ENCODE assay signal across 8 cellular contexts in genomic region chr7:116525298-116525912, GRCh38. TPM values are rescaled to one million over a fixed set of nuclear protein-coding genes. Genes with fewer than 3 reads are reported as not detected.
DNase-seq lines count a peak whose midpoint lies in the region; ATAC-seq and TF ChIP-seq lines count a peak whose summit lies in the region.

No MANE protein-coding gene starts in this region.

- WGBS in testis, 2 donors = 0 to 2% methylated on average over 23 to 36 of the region's 36 CpGs

- peaks cover 11% of the 10 kb centered on the region for H3K4me1 ChIP-seq in testis

- no peak for TF ChIP-seq POLR2A in testis (IDR thresholded peaks at IDR 0.05)

- intact Hi-C loops in dorsolateral prefrontal cortex (cut with DNase I) (loop anchor here (5.0 to 10.0 kb wide), 2 partner anchors 261 to 263 kb away; no protein-coding TSS in a partner anchor), testis (cut with DNase I; ENCODE audit: low total_unique reads) (loop anchor here (5.0 kb wide), 1 partner anchor 62 kb away; no protein-coding TSS in a partner anchor)

- H3K27ac ChIP-seq in WERI-Rb-1 (no peak overlapping the region), dorsolateral prefrontal cortex (peak overlapping the region in 43 of 59 donors; percentile 10 to 86 (median 66)), testis (peak overlapping the region; percentile 82 to 94)

- TF ChIP-seq CTCF in GM13976 (IDR thresholded peaks at IDR 0.05; ENCODE audit: borderline replicate concordance, control extremely low read depth, extremely low read depth, insufficient read depth, missing control alignments) = no peak
- no peak for TF ChIP-seq CTCF in WERI-Rb-1 (IDR thresholded peaks at IDR 0.05; ENCODE audit: low read depth, low read length)
- TF ChIP-seq CTCF in dorsolateral prefrontal cortex (IDR thresholded peaks at IDR 0.05 in 54 of 56, conservative IDR thresholded peaks at IDR 0.05 in 2 of 56; ENCODE audit: low read depth in 1 of 56, partially characterized antibody in 56 of 56) = no peak
- TF ChIP-seq CTCF in testis (IDR thresholded peaks at IDR 0.05) = no peak

- H3K4me3 ChIP-seq in WERI-Rb-1 (ENCODE audit: low read depth, low read length) (peak overlapping the region; percentile 31), dorsolateral prefrontal cortex (peak overlapping the region; percentile 48 to 80 (median 67)), testis (peak overlapping the region; percentile 67 to 78)

- H3K36me3 ChIP-seq in WERI-Rb-1 (no peaks in the 10 kb centered on the region), testis (ENCODE audit: low read depth, missing control alignments) (no peaks in the 10 kb centered on the region)

- in situ Hi-C loops in GM13976 (cut with MboI; ENCODE audit: low sequenced_read_pairs, unreplicated experiment) = no loop called here

- DNase-seq in GM13976 (ENCODE audit: low spot score) = peak; percentile 78
- DNase-seq in WERI-Rb-1 = no peak
- DNase-seq in dorsolateral prefrontal cortex = peak in 1 of 10 donors; percentile 44
- peak; percentile 36 to 50 for DNase-seq in lung microvascular endothelial cell (ENCODE audit: low read depth in 2 of 2)
- DNase-seq in testis = peak; percentile 28
- DNase-seq in NCI-H187 (lab: John Stamatoyannopoulos, UW) = no peak

- ATAC-seq in HG03108 (IDR thresholded peaks at IDR 0.05; ENCODE audit: unreplicated experiment) (peak; percentile 46), HG03045 (IDR thresholded peaks at IDR 0.05; ENCODE audit: unreplicated experiment) (no peak)

- H3K27me3 ChIP-seq in WERI-Rb-1 (ENCODE audit: insufficient read depth, low read depth, severe bottlenecking) (peaks cover 72% of the 10 kb centered on the region), dorsolateral prefrontal cortex (peaks cover 0 to 43% (median 10%) of the 10 kb centered on the region in 45 donors), testis (no peaks in the 10 kb centered on the region)

- H3K9me3 ChIP-seq in WERI-Rb-1 (ENCODE audit: severe bottlenecking) (no peaks in the 10 kb centered on the region), testis (no peaks in the 10 kb centered on the region)

RNA-seq across cellular contexts. Expression of gene CAV1, which starts 0.6 kb away (rescaled TPM):
- total RNA-seq in dorsolateral prefrontal cortex (10 to 100 TPM in 73 of 120 experiments, 1 to 10 TPM in 47; 2.4 to 31.4 (median 11.7) TPM), lung microvascular endothelial cell (585 and 1,079 TPM in 2 replicates), testis (10 to 100 TPM; 33.1 to 39.9 TPM)
- polyA plus RNA-seq in testis (ENCODE audit: insufficient read depth, low read depth, low replicate concordance) = 84.2 TPM

RNA-seq across cellular contexts. Expression of gene CAV2, which starts 25.9 kb away (rescaled TPM):
- total RNA-seq in dorsolateral prefrontal cortex = 10 to 100 TPM in 74 of 120 experiments, 1 to 10 TPM in 46; 5.1 to 23.4 (median 11.4) TPM
- total RNA-seq in lung microvascular endothelial cell = 141 and 150 TPM in 2 replicates
- total RNA-seq in testis = 10 to 100 TPM; 33.0 to 40.2 TPM
- polyA plus RNA-seq in testis (ENCODE audit: insufficient read depth, low read depth, low replicate concordance) = 33.5 TPM

Comparison
In these comparisons a context has a peak if more than half of its experiments do, and no peak if none do; other contexts are left out.
1. DNase-seq: peak in GM13976 (single experiment), lung microvascular endothelial cell (2 of 2) and testis (single experiment); none in WERI-Rb-1 (single experiment) and NCI-H187 (0 of 2).
2. RNA of gene CAV1, which starts 0.6 kb away (total RNA-seq): 585 to 1,079 TPM in lung microvascular endothelial cell; 33.1 to 39.9 TPM in testis and 2.4 to 31.4 TPM in dorsolateral prefrontal cortex; every median in the first group is over 10 times any median in the second.
3. Peak in every context shown above with its lines, with median percentiles within 50 percentile points of each other: H3K4me3 ChIP-seq.